ENCODE assay signal across 14 cellular contexts in the genomic region with DNA sequence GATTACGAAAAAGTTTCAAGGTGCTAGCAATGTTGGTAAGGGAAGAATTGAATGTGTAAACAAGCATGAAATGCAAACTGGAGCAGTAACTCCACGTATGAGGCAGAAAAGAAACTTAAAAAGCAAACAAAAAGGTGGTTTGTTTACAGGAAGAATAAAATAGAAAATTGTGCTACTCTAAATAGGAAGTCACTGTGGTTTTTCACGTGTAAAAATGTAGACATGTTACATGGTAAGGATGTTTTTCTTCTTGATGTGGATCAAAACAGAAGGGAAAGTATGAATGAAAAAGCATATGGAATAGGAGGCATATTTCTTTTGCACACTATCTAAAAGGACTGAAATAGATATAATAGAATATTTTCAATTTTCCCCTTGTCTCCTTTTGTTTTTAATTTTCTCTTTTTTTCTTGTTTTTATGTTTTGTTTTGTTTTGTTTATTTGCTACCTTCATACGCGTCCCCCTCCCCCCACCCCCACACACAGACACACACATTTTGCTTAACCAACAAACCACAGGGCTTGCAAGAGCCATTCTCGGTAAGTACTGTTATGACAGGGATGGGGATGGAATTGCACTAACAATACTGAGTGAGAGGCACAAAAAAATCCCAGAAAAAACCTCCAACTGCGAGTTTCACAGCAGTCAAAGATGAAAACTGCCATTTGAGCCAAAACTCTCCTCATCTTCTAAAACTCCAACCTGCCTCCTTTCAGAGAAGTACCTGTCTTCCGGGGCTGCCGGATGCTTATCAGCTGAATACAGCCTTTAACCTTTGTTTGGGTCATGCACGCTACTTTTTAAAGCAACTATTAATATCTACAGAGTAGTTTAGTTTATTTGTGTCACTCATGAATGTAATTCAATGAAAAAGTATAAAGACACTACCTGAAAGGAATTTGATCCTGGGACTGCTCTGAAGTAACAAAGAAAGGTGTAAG.
A peak's percentile ranks its signal among the peaks of the same experiment; 100 is the strongest.
DNase-seq lines count a peak whose midpoint lies in the region; ATAC-seq and TF ChIP-seq lines count a peak whose summit lies in the region.
"Had no signal": no experiment of that assay in that cellular context is flagged by ENCODE, and none has a peak within 500 bp of the region (broad histone marks: within the 10 kb centered on the region; RNA-seq: fewer than 3 reads in every experiment).

No MANE protein-coding gene starts in this region.

- H3K4me3 ChIP-seq in GM06990 (replicated peaks; ENCODE audit: low read depth, low read length) (peak overlapping the region; percentile 39), ascending aorta (no peak overlapping the region)
- H3K4me3 ChIP-seq: left ventricle myocardium inferior, right atrium auricular region had no signal

- peak overlapping the region; percentile 59 for H3K27ac Mint-ChIP-seq in T-helper 1 cell treated with Interleukin-12 subunit alpha and Interleukin-12 subunit beta and Interleukin-4 antibody, amounts not matched to agents 30 μg/mL and 1 μg/mL, for 36 hours

- no peaks in the 10 kb centered on the region for H3K9me3 ChIP-seq in ascending aorta
- H3K9me3 ChIP-seq: left ventricle myocardium inferior, right atrium auricular region had no signal

- no peaks in the 10 kb centered on the region for H3K9me3 Mint-ChIP-seq in T-helper 1 cell treated with Interleukin-12 subunit alpha and Interleukin-12 subunit beta and Interleukin-4 antibody, amounts not matched to agents 30 μg/mL and 1 μg/mL, for 36 hours

- intact Hi-C loops in ascending aorta (cut with DNase I) = no loop called here

- TF ChIP-seq CTCF in GM06990 (IDR thresholded peaks at IDR 0.05; ENCODE audit: insufficient read depth, low read length, poor library complexity, severe bottlenecking) (no peak), omental fat pad (IDR thresholded peaks at IDR 0.05) (no peak), ascending aorta (IDR thresholded peaks at IDR 0.05) (no peak)

- H3K4me3 Mint-ChIP-seq in T-helper 1 cell treated with Interleukin-12 subunit alpha and Interleukin-12 subunit beta and Interleukin-4 antibody, amounts not matched to agents 30 μg/mL and 1 μg/mL, for 36 hours = peak overlapping the region; percentile 58

- H3K36me3 ChIP-seq in GM06990 (ENCODE audit: control insufficient read depth, insufficient read depth, low read length) (no peaks in the 10 kb centered on the region), ascending aorta (no peaks in the 10 kb centered on the region)
- H3K36me3 ChIP-seq: left ventricle myocardium inferior, right atrium auricular region had no signal

- H3K27me3 Mint-ChIP-seq in T-helper 1 cell treated with Interleukin-12 subunit alpha and Interleukin-12 subunit beta and Interleukin-4 antibody, amounts not matched to agents 30 μg/mL and 1 μg/mL, for 36 hours (ENCODE audit: low read depth) = peaks cover 12% of the 10 kb centered on the region

- peaks cover 15% of the 10 kb centered on the region for H3K4me1 Mint-ChIP-seq in T-helper 1 cell treated with Interleukin-12 subunit alpha and Interleukin-12 subunit beta and Interleukin-4 antibody, amounts not matched to agents 30 μg/mL and 1 μg/mL, for 36 hours (ENCODE audit: low read depth)

- DNase-seq in GM06990 (ENCODE audit: extremely low read depth, insufficient read length) = peak; percentile 20
- no peak for DNase-seq in omental fat pad (ENCODE audit: low spot score)
- DNase-seq in NCI-H1417 treated with DMSO at 0.1 percent for 48 hours (lab: John Stamatoyannopoulos, UW) = no peak
- no peak for DNase-seq in HUDEP-2 (lab: John Stamatoyannopoulos, UW; ENCODE audit: unreplicated experiment in 76 of 76)
- no peak for DNase-seq in ascending aorta (ENCODE audit: low spot score in 2 of 2)
- DNase-seq: activated CD4-positive, CD25-positive, alpha-beta regulatory T cell; amniotic stem cell; left ventricle myocardium inferior had no signal

- no peaks in the 10 kb centered on the region for H3K36me3 Mint-ChIP-seq in T-helper 1 cell treated with Interleukin-12 subunit alpha and Interleukin-12 subunit beta and Interleukin-4 antibody, amounts not matched to agents 30 μg/mL and 1 μg/mL, for 36 hours (ENCODE audit: low read depth)

- H3K4me1 ChIP-seq in ascending aorta = no peaks in the 10 kb centered on the region
- H3K4me1 ChIP-seq: left ventricle myocardium inferior, right atrium auricular region had no signal

- peak; percentile 80 for ATAC-seq in GM19328 (IDR thresholded peaks at IDR 0.05; ENCODE audit: unreplicated experiment)
- ATAC-seq in HG02885 (IDR thresholded peaks at IDR 0.05; ENCODE audit: poor library complexity, unreplicated experiment) = peak; percentile 94
- ATAC-seq in omental fat pad (ENCODE audit: low FRiP score) = no peak
- ATAC-seq: Panc1 had no signal

- H3K27me3 ChIP-seq in GM06990 (replicated peaks; ENCODE audit: control insufficient read depth, insufficient read depth, low read length) (no peaks in the 10 kb centered on the region), ascending aorta (no peaks in the 10 kb centered on the region)
- H3K27me3 ChIP-seq: right atrium auricular region had no signal

- H3K27ac ChIP-seq in ascending aorta = no peak overlapping the region
- H3K27ac ChIP-seq: epithelial cell of prostate, left ventricle myocardium inferior, right atrium auricular region had no signal
